ENCODE assay signal across 29 cellular contexts in the genomic region with DNA sequence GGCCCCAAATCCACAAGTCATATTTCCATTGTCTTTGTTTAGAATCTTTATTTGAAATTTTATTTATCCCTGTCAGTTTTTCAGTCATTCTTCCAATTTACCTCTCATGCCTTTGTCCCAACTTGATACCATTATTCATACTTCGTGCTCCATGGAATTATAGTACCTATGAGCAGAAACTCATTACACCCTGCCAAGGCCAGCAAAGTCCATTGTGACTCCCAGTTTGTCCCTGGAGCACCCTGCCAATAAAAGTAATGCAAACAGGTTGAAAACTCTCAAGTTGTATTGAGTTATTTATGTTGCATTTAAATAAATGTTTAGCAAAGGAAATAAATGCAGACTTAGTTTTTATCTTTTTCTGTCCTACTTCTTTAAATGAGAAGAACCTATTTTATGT.
"Had no signal": no experiment of that assay in that cellular context is flagged by ENCODE, and none has a peak within 500 bp of the region (broad histone marks: within the 10 kb centered on the region; RNA-seq: fewer than 3 reads in every experiment).

No MANE protein-coding gene starts in this region.

- H3K27ac Mint-ChIP-seq: activated CD4-positive, alpha-beta memory T cell treated with anti-CD3 and anti-CD28 coated beads for 36 hours; activated CD4-positive, alpha-beta T cell treated with anti-CD3 and anti-CD28 coated beads for 36 hours; activated CD4-positive, alpha-beta T cell treated with anti-CD3 and anti-CD28 coated beads, Interleukin-2, amount 10 ng/mL, durations not matched to agents 24 days and 14 days; activated CD8-positive, alpha-beta memory T cell treated with anti-CD3 and anti-CD28 coated beads, Interleukin-2, amount 10 ng/mL, durations not matched to agents 7 days and 5 days; activated CD8-positive, alpha-beta T cell treated with anti-CD3 and anti-CD28 coated beads, Interleukin-2, amount 10 ng/mL, durations not matched to agents 7 days and 5 days; activated naive CD8-positive, alpha-beta T cell; activated T-helper 17 cell treated with anti-CD3 and anti-CD28 coated beads, Interleukin-2, amount 50 U/mL, for 72 hours had no signal

- DNase-seq: activated CD4-positive, alpha-beta memory T cell treated with anti-CD3 and anti-CD28 coated beads for 36 hours; activated CD4-positive, alpha-beta T cell treated with anti-CD3 and anti-CD28 coated beads for 36 hours; activated CD4-positive, alpha-beta T cell treated with anti-CD3 and anti-CD28 coated beads, Interleukin-2, amount 10 ng/mL, durations not matched to agents 24 days and 14 days; activated CD4-positive, CD25-positive, alpha-beta regulatory T cell; activated CD4-positive, CD25-positive, alpha-beta regulatory T cell treated with anti-CD3 and anti-CD28 coated beads, Interleukin-2, amount 50 U/mL, for 72 hours; activated CD8-positive, alpha-beta memory T cell treated with anti-CD3 and anti-CD28 coated beads, Interleukin-2, amount 10 ng/mL, durations not matched to agents 7 days and 5 days; activated CD8-positive, alpha-beta memory T cell treated with anti-CD3 and anti-CD28 coated beads, Interleukin-2, amount 50 U/mL, for 4 hours; activated CD8-positive, alpha-beta T cell treated with anti-CD3 and anti-CD28 coated beads, Interleukin-2, amount 10 ng/mL, durations not matched to agents 7 days and 5 days; activated effector memory CD4-positive, alpha-beta T cell treated with Interleukin-2 at 50 U/mL for 16 hours; activated gamma-delta T cell treated with Interleukin-2 at 50 U/mL for 16 hours; activated naive CD4-positive, alpha-beta T cell treated with anti-CD3 and anti-CD28 coated beads, Interleukin-2, amount 50 U/mL, for 16 hours; activated naive CD4-positive, alpha-beta T cell treated with Interleukin-2 at 50 U/mL for 16 hours; activated T-cell treated with anti-CD3 and anti-CD28 coated beads, Interleukin-2, amount 50 U/mL, for 1 hour; amniotic stem cell; anterior cingulate cortex; brain microvascular endothelial cell; cortex of kidney; dermis blood vessel endothelial cell; effector CD4-positive, alpha-beta T cell; effector memory CD8-positive, alpha-beta T cell; erythroblast; foreskin keratinocyte; gastrocnemius medialis; glutamatergic neuron; heart left ventricle; T-helper 1 cell; T-helper 2 cell had no signal

- H3K4me3 Mint-ChIP-seq: activated CD4-positive, alpha-beta memory T cell treated with anti-CD3 and anti-CD28 coated beads for 36 hours; activated CD4-positive, alpha-beta T cell treated with anti-CD3 and anti-CD28 coated beads for 36 hours; activated CD4-positive, alpha-beta T cell treated with anti-CD3 and anti-CD28 coated beads, Interleukin-2, amount 10 ng/mL, durations not matched to agents 24 days and 14 days; activated CD8-positive, alpha-beta memory T cell treated with anti-CD3 and anti-CD28 coated beads, Interleukin-2, amount 10 ng/mL, durations not matched to agents 7 days and 5 days; activated CD8-positive, alpha-beta T cell treated with anti-CD3 and anti-CD28 coated beads, Interleukin-2, amount 10 ng/mL, durations not matched to agents 7 days and 5 days; activated naive CD8-positive, alpha-beta T cell; activated T-helper 17 cell treated with anti-CD3 and anti-CD28 coated beads, Interleukin-2, amount 50 U/mL, for 72 hours; effector memory CD8-positive, alpha-beta T cell had no signal

- H3K27me3 Mint-ChIP-seq: activated CD4-positive, alpha-beta memory T cell treated with anti-CD3 and anti-CD28 coated beads for 36 hours; activated CD4-positive, alpha-beta T cell treated with anti-CD3 and anti-CD28 coated beads for 36 hours; activated CD4-positive, alpha-beta T cell treated with anti-CD3 and anti-CD28 coated beads, Interleukin-2, amount 10 ng/mL, durations not matched to agents 24 days and 14 days; activated CD8-positive, alpha-beta memory T cell treated with anti-CD3 and anti-CD28 coated beads, Interleukin-2, amount 10 ng/mL, durations not matched to agents 7 days and 5 days; activated naive CD8-positive, alpha-beta T cell; activated T-helper 17 cell treated with anti-CD3 and anti-CD28 coated beads, Interleukin-2, amount 50 U/mL, for 72 hours; effector memory CD8-positive, alpha-beta T cell had no signal

- ATAC-seq: activated CD4-positive, alpha-beta T cell treated with anti-CD3 and anti-CD28 coated beads for 36 hours; activated CD8-positive, alpha-beta memory T cell treated with anti-CD3 and anti-CD28 coated beads, Interleukin-2, amount 10 ng/mL, durations not matched to agents 7 days and 5 days; activated CD8-positive, alpha-beta T cell treated with anti-CD3 and anti-CD28 coated beads, Interleukin-2, amount 10 ng/mL, durations not matched to agents 7 days and 5 days; activated T-helper 17 cell treated with anti-CD3 and anti-CD28 coated beads, Interleukin-2, amount 50 U/mL, for 72 hours; effector memory CD8-positive, alpha-beta T cell; foreskin keratinocyte; gastrocnemius medialis; heart left ventricle had no signal

- H3K9me3 Mint-ChIP-seq: activated CD4-positive, alpha-beta memory T cell treated with anti-CD3 and anti-CD28 coated beads for 36 hours; activated CD4-positive, alpha-beta T cell treated with anti-CD3 and anti-CD28 coated beads, Interleukin-2, amount 10 ng/mL, durations not matched to agents 24 days and 14 days; activated T-helper 17 cell treated with anti-CD3 and anti-CD28 coated beads, Interleukin-2, amount 50 U/mL, for 72 hours; effector memory CD8-positive, alpha-beta T cell had no signal
